1 cellular context compared by ENCODE assay signal in the genomic region with DNA sequence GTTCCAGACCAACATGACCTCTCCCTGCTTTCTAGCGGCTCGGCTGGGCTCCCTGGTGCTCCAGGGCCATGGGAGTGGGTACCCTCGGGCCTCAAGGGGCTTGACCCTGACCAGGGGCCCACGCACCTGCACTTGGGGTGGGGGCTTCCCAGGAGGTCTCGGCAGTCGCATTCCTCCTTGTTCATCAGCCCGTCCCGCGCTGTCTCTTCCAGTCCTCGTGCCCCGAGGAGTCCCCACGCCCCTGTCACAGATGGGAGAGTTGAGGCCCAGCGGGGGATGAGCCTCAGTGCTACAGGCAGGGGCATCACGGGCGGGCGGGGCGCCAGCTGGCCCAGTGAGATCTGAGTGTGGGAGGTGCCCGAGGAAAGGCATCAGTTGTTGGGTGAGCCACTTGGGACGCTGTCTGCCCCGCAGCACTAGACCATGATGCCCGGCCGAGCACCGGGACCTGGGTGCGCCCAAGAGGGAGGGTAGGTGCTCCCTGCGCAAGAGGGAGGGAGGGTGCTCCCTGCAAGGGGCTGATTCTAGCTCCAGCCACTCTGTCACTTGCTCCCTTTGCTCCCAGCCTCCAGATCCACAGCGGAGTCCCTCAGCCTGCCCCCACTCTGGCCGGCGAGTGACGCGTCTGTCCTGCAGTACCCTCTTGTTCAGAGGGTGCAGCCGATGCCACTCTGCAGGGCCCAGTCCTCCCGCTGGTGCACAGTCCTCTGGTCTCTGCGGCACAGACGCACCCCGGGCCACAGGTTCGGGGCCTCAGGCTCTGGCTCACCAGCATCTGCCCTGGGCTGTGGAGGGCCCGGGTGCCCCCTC.
TF ChIP-seq lines count a peak whose summit lies in the region.

No MANE protein-coding gene starts in this region.

TF ChIP-seq in SK-N-SH treated with all-trans-retinoic acid at 6 μM for 48 hours, 23 proteins besides CTCF, POLR2A, EP300 and RAD21:
- TF ChIP-seq, protein P1, sequence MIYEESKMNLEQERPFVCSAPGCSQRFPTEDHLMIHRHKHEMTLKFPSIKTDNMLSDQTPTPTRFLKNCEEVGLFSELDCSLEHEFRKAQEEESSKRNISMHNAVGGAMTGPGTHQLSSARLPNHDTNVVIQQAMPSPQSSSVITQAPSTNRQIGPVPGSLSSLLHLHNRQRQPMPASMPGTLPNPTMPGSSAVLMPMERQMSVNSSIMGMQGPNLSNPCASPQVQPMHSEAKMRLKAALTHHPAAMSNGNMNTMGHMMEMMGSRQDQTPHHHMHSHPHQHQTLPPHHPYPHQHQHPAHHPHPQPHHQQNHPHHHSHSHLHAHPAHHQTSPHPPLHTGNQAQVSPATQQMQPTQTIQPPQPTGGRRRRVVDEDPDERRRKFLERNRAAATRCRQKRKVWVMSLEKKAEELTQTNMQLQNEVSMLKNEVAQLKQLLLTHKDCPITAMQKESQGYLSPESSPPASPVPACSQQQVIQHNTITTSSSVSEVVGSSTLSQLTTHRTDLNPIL (CRISPR knock-in tag; IDR thresholded peaks at IDR 0.05; ENCODE audit: low read depth): no peak
- TF ChIP-seq ZFP3 (CRISPR knock-in tag; IDR thresholded peaks at IDR 0.05) (no peak), ESRRG (CRISPR knock-in tag; IDR thresholded peaks at IDR 0.05) (no peak), GLIS3 (CRISPR knock-in tag; IDR thresholded peaks at IDR 0.05) (no peak), PATZ1 (CRISPR knock-in tag; IDR thresholded peaks at IDR 0.05; ENCODE audit: borderline replicate concordance) (no peak), ZNF565 (CRISPR knock-in tag; conservative IDR thresholded peaks at IDR 0.05; ENCODE audit: low read depth) (no peak), BACH2 (CRISPR knock-in tag; IDR thresholded peaks at IDR 0.05; ENCODE audit: borderline replicate concordance) (no peak), ZFP30 (CRISPR knock-in tag; IDR thresholded peaks at IDR 0.05) (no peak), ZNF70 (CRISPR knock-in tag; IDR thresholded peaks at IDR 0.05) (no peak), TOX (CRISPR knock-in tag; IDR thresholded peaks at IDR 0.05; ENCODE audit: borderline replicate concordance) (no peak), RARB (CRISPR knock-in tag; IDR thresholded peaks at IDR 0.05) (no peak), TCF4 (CRISPR knock-in tag; IDR thresholded peaks at IDR 0.05; ENCODE audit: borderline replicate concordance) (no peak), ZNF8 (CRISPR knock-in tag; IDR thresholded peaks at IDR 0.05) (no peak), ZC3H10 (CRISPR knock-in tag; IDR thresholded peaks at IDR 0.05) (no peak), PPARA (CRISPR knock-in tag; IDR thresholded peaks at IDR 0.05; ENCODE audit: borderline replicate concordance) (no peak), ISL1 (CRISPR knock-in tag; IDR thresholded peaks at IDR 0.05) (no peak), CSDC2 (CRISPR knock-in tag; IDR thresholded peaks at IDR 0.05) (no peak), CSRNP3 (CRISPR knock-in tag; IDR thresholded peaks at IDR 0.05) (no peak)
- TF ChIP-seq, protein P2, sequence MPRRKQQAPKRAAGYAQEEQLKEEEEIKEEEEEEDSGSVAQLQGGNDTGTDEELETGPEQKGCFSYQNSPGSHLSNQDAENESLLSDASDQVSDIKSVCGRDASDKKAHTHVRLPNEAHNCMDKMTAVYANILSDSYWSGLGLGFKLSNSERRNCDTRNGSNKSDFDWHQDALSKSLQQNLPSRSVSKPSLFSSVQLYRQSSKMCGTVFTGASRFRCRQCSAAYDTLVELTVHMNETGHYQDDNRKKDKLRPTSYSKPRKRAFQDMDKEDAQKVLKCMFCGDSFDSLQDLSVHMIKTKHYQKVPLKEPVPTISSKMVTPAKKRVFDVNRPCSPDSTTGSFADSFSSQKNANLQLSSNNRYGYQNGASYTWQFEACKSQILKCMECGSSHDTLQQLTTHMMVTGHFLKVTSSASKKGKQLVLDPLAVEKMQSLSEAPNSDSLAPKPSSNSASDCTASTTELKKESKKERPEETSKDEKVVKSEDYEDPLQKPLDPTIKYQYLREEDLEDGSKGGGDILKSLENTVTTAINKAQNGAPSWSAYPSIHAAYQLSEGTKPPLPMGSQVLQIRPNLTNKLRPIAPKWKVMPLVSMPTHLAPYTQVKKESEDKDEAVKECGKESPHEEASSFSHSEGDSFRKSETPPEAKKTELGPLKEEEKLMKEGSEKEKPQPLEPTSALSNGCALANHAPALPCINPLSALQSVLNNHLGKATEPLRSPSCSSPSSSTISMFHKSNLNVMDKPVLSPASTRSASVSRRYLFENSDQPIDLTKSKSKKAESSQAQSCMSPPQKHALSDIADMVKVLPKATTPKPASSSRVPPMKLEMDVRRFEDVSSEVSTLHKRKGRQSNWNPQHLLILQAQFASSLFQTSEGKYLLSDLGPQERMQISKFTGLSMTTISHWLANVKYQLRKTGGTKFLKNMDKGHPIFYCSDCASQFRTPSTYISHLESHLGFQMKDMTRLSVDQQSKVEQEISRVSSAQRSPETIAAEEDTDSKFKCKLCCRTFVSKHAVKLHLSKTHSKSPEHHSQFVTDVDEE (CRISPR knock-in tag; IDR thresholded peaks at IDR 0.05): no peak
- TF ChIP-seq, protein P3, sequence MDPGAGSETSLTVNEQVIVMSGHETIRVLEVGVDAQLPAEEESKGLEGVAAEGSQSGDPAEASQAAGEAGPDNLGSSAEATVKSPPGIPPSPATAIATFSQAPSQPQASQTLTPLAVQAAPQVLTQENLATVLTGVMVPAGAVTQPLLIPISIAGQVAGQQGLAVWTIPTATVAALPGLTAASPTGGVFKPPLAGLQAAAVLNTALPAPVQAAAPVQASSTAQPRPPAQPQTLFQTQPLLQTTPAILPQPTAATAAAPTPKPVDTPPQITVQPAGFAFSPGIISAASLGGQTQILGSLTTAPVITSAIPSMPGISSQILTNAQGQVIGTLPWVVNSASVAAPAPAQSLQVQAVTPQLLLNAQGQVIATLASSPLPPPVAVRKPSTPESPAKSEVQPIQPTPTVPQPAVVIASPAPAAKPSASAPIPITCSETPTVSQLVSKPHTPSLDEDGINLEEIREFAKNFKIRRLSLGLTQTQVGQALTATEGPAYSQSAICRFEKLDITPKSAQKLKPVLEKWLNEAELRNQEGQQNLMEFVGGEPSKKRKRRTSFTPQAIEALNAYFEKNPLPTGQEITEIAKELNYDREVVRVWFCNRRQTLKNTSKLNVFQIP (CRISPR knock-in tag; IDR thresholded peaks at IDR 0.05; ENCODE audit: borderline replicate concordance, low read depth): no peak
